Comparison of ENCODE assay signal across 28 cellular contexts in the genomic region with DNA sequence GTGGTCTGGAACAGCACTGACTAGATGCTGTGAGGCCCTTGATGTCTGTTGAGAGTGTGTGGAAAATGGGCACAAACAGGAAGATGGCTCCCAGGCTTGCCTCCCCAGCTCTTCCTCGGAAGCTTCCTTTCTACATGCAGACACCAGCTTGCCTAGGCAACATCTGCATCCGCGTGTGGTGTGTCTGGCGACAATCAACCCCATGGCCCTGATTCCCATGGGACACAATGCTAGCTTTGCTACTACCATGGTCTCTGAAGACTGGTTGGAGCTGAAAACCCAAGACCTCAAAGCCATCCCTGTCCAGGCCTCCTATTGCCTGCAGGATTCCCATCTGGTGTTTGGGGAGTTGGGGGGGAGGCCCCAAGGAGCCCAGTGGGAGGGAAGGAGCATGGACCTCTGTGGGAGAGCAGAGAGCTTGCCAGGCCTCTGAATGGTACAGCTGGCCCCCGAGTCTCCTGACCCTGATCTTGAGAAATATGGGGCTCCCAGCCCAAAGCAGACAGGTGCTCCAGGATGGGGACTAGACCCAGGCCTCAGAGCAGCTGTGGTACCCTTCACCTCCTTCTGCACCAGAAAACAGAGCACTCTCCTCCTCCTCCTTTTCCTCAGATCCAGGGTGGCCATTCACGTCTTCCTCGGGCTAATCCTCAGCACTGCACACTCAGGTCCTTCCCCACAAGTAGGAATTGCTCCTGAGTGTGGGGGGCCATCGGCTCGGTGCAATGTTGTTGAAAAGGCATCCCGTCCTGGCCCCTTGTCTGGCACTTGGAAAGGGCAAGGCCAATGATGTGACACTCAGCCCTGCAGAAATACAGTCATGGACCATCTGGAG. TPM values are rescaled to one million over a fixed set of nuclear protein-coding genes. Genes with fewer than 3 reads are reported as not detected.
"Had no signal": no experiment of that assay in that cellular context is flagged by ENCODE, and none has a peak within 500 bp of the region (broad histone marks: within the 10 kb centered on the region; RNA-seq: fewer than 3 reads in every experiment).

No MANE protein-coding gene starts in this region.

- H3K27ac Mint-ChIP-seq: activated CD4-positive, alpha-beta memory T cell treated with anti-CD3 and anti-CD28 coated beads for 36 hours; activated CD4-positive, alpha-beta T cell treated with anti-CD3 and anti-CD28 coated beads, Interleukin-2, amount 10 ng/mL, durations not matched to agents 24 days and 14 days; activated naive CD4-positive, alpha-beta T cell treated with anti-CD3 and anti-CD28 coated beads, Interleukin-2, amount 10 ng/mL, durations not matched to agents 7 days and 5 days; activated naive CD8-positive, alpha-beta T cell treated with anti-CD3 and anti-CD28 coated beads, Interleukin-2, amount 10 ng/mL, durations not matched to agents 7 days and 5 days; activated T-helper 1 cell treated with anti-CD3 and anti-CD28 coated beads, Interleukin-12 subunit alpha, Interleukin-12 subunit beta, Interleukin-2, Interleukin-4 antibody, amounts not matched to agents 30 ng/mL and 10 ng/mL and 1 ng/mL, durations not matched to agents 14 hours and 24 hours and 36 hours; brain; dendritic cell treated with granulocyte-macrophage colony-stimulating factor and Interleukin-4, amounts not matched to agents 40 ng/mL and 50 ng/mL, for 4 days; mesothelial cell of epicardium; nephron progenitor cell; T-helper 17 cell had no signal

- H3K4me1 Mint-ChIP-seq: activated CD4-positive, alpha-beta T cell treated with anti-CD3 and anti-CD28 coated beads, Interleukin-2, amount 10 ng/mL, durations not matched to agents 24 days and 14 days; activated naive CD4-positive, alpha-beta T cell treated with anti-CD3 and anti-CD28 coated beads, Interleukin-2, amount 10 ng/mL, durations not matched to agents 7 days and 5 days; activated naive CD8-positive, alpha-beta T cell treated with anti-CD3 and anti-CD28 coated beads, Interleukin-2, amount 10 ng/mL, durations not matched to agents 7 days and 5 days; mesothelial cell of epicardium; nephron progenitor cell had no signal

- H3K9me3 Mint-ChIP-seq: activated CD4-positive, alpha-beta memory T cell treated with anti-CD3 and anti-CD28 coated beads for 36 hours; activated CD4-positive, alpha-beta T cell treated with anti-CD3 and anti-CD28 coated beads, Interleukin-2, amount 10 ng/mL, durations not matched to agents 24 days and 14 days; activated naive CD4-positive, alpha-beta T cell treated with anti-CD3 and anti-CD28 coated beads, Interleukin-2, amount 10 ng/mL, durations not matched to agents 7 days and 5 days; activated naive CD8-positive, alpha-beta T cell treated with anti-CD3 and anti-CD28 coated beads, Interleukin-2, amount 10 ng/mL, durations not matched to agents 7 days and 5 days; activated T-helper 1 cell treated with anti-CD3 and anti-CD28 coated beads, Interleukin-12 subunit alpha, Interleukin-12 subunit beta, Interleukin-2, Interleukin-4 antibody, amounts not matched to agents 30 ng/mL and 10 ng/mL and 1 ng/mL, durations not matched to agents 14 hours and 24 hours and 36 hours; brain; dendritic cell treated with granulocyte-macrophage colony-stimulating factor and Interleukin-4, amounts not matched to agents 40 ng/mL and 50 ng/mL, for 4 days; mesothelial cell of epicardium; naive B cell had no signal

- DNase-seq: activated CD4-positive, alpha-beta memory T cell treated with anti-CD3 and anti-CD28 coated beads for 36 hours; activated CD4-positive, alpha-beta T cell treated with anti-CD3 and anti-CD28 coated beads, Interleukin-2, amount 10 ng/mL, durations not matched to agents 24 days and 14 days; activated CD4-positive, CD25-positive, alpha-beta regulatory T cell treated with anti-CD3 and anti-CD28 coated beads, Interleukin-2, amount 50 U/mL, for 72 hours; activated CD8-positive, alpha-beta memory T cell treated with anti-CD3 and anti-CD28 coated beads, Interleukin-2, amount 50 U/mL, for 4 hours; activated effector memory CD4-positive, alpha-beta T cell treated with anti-CD3 and anti-CD28 coated beads, Interleukin-2, amount 50 U/mL, for 16 hours; activated naive CD4-positive, alpha-beta T cell treated with anti-CD3 and anti-CD28 coated beads, Interleukin-2, amount 10 ng/mL, durations not matched to agents 7 days and 5 days; activated naive CD8-positive, alpha-beta T cell treated with anti-CD3 and anti-CD28 coated beads, Interleukin-2, amount 10 ng/mL, durations not matched to agents 7 days and 5 days; activated T-cell treated with anti-CD3 and anti-CD28 coated beads, Interleukin-2, amount 50 U/mL, for 1 hour; caudate nucleus; effector CD4-positive, alpha-beta T cell; glutamatergic neuron; naive B cell; nephron progenitor cell; occipital lobe; stimulated activated CD4-positive, alpha-beta T cell treated with anti-CD3 and anti-CD28 coated beads, Interleukin-15, amount 100 ng/mL, for 24 hours; stimulated activated CD4-positive, alpha-beta T cell treated with anti-CD3 and anti-CD28 coated beads, Interleukin-2, amount 100 ng/mL, for 24 hours; stimulated activated naive CD4-positive, alpha-beta T cell; T-helper 17 cell; T1000; tibial artery had no signal

- ATAC-seq: T-helper 17 cell had no signal

- H3K36me3 Mint-ChIP-seq: activated CD4-positive, alpha-beta memory T cell treated with anti-CD3 and anti-CD28 coated beads for 36 hours; activated naive CD4-positive, alpha-beta T cell treated with anti-CD3 and anti-CD28 coated beads, Interleukin-2, amount 10 ng/mL, durations not matched to agents 7 days and 5 days; activated naive CD8-positive, alpha-beta T cell treated with anti-CD3 and anti-CD28 coated beads, Interleukin-2, amount 10 ng/mL, durations not matched to agents 7 days and 5 days; brain; mesothelial cell of epicardium; naive B cell had no signal

- H3K27ac ChIP-seq: ascending aorta, right atrium auricular region, suprapubic skin, tibial artery had no signal

- H3K4me3 ChIP-seq: ascending aorta, right atrium auricular region, suprapubic skin, tibial artery had no signal

- H3K27me3 Mint-ChIP-seq: activated CD4-positive, alpha-beta memory T cell treated with anti-CD3 and anti-CD28 coated beads for 36 hours; activated CD4-positive, alpha-beta T cell treated with anti-CD3 and anti-CD28 coated beads, Interleukin-2, amount 10 ng/mL, durations not matched to agents 24 days and 14 days had no signal

- H3K4me3 Mint-ChIP-seq: activated CD4-positive, alpha-beta memory T cell treated with anti-CD3 and anti-CD28 coated beads for 36 hours; activated CD4-positive, alpha-beta T cell treated with anti-CD3 and anti-CD28 coated beads, Interleukin-2, amount 10 ng/mL, durations not matched to agents 24 days and 14 days; activated naive CD4-positive, alpha-beta T cell treated with anti-CD3 and anti-CD28 coated beads, Interleukin-2, amount 10 ng/mL, durations not matched to agents 7 days and 5 days; activated naive CD8-positive, alpha-beta T cell treated with anti-CD3 and anti-CD28 coated beads, Interleukin-2, amount 10 ng/mL, durations not matched to agents 7 days and 5 days; activated T-helper 1 cell treated with anti-CD3 and anti-CD28 coated beads, Interleukin-12 subunit alpha, Interleukin-12 subunit beta, Interleukin-2, Interleukin-4 antibody, amounts not matched to agents 30 ng/mL and 10 ng/mL and 1 ng/mL, durations not matched to agents 14 hours and 24 hours and 36 hours; brain; dendritic cell treated with granulocyte-macrophage colony-stimulating factor and Interleukin-4, amounts not matched to agents 40 ng/mL and 50 ng/mL, for 4 days; mesothelial cell of epicardium; naive B cell; nephron progenitor cell; T-helper 17 cell had no signal

RNA-seq across cellular contexts. Expression of a gene that starts 57.6 kb away (rescaled TPM):
- total RNA-seq: activated CD4-positive, alpha-beta memory T cell treated with anti-CD3 and anti-CD28 coated beads for 36 hours; activated CD4-positive, alpha-beta T cell treated with anti-CD3 and anti-CD28 coated beads, Interleukin-2, amount 10 ng/mL, durations not matched to agents 24 days and 14 days; activated CD8-positive, alpha-beta memory T cell treated with anti-CD3 and anti-CD28 coated beads for 36 hours had no signal
